1 cellular context compared by ENCODE assay signal in the genomic region with DNA sequence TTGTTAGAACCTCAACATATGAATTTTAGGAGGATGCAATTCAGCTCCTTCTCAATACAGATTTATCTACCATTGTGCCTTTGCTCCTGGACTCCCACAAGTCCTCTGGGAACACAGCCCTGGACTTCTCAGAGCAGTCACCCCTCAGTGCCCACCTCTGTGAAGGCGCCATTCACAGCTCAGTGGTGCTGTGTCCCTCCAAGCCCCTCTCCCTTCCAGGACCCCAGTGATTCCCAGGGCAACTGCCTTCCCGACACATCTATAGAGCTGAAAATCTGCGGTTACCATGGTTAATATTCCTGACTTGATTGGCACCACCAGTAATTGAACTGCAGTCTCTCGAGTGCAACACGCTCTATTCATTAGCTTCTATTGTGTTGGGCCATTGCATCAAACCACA.
TF ChIP-seq lines count a peak whose summit lies in the region.

No MANE protein-coding gene starts in this region.

TF ChIP-seq in H1, 55 proteins besides CTCF, POLR2A, EP300 and RAD21:
- TF ChIP-seq NANOG (IDR thresholded peaks at IDR 0.05; ENCODE audit: insufficient read depth, low read depth, low read length, poor library complexity, severe bottlenecking) (no peak), KDM5A (IDR thresholded peaks at IDR 0.05; ENCODE audit: low read length) (no peak), POU5F1 (IDR thresholded peaks at IDR 0.05; ENCODE audit: low read depth, low read length) (no peak)
